19 cellular contexts compared by ENCODE assay signal in genomic region chr4:121176082-121176706, GRCh38. TPM values are rescaled to one million over a fixed set of nuclear protein-coding genes. Genes with fewer than 3 reads are reported as not detected.
A peak's percentile ranks its signal among the peaks of the same experiment; 100 is the strongest.
DNase-seq lines count a peak whose midpoint lies in the region; ATAC-seq, FAIRE-seq and TF ChIP-seq lines count a peak whose summit lies in the region.
"Had no signal": no experiment of that assay in that cellular context is flagged by ENCODE, and none has a peak within 500 bp of the region (broad histone marks: within the 10 kb centered on the region; RNA-seq: fewer than 3 reads in every experiment).

No MANE protein-coding gene starts in this region.

- H3K9ac ChIP-seq in HepG2 (ENCODE audit: insufficient read depth, low read depth, low read length) (no peak overlapping the region), DND-41 (ENCODE audit: low read depth, low read length) (no peak overlapping the region)
- H3K9ac ChIP-seq: GM23248 had no signal

- no peaks in the 10 kb centered on the region for H3K27me3 ChIP-seq in HepG2 (ENCODE audit: control insufficient read depth in 1 of 2, insufficient read depth in 2 of 2, low read length in 2 of 2)
- H3K27me3 ChIP-seq in right lobe of liver = no peaks in the 10 kb centered on the region
- H3K27me3 ChIP-seq in DND-41 (ENCODE audit: insufficient read depth, low read length, poor library complexity) = no peaks in the 10 kb centered on the region
- H3K27me3 ChIP-seq in uterus = no peaks in the 10 kb centered on the region

- CTCF ChIA-PET in HepG2 (lab: Yijun Ruan, JAX; ENCODE audit: low intra/inter-chr PET ratio, low total read pairs) = no interaction called here

- no peak for TF ChIP-seq RAD21 in HepG2 (CRISPR knock-in tag; IDR thresholded peaks at IDR 0.05)

- FAIRE-seq in HepG2 (lab: Jason Lieb, UNC) = no peak
- FAIRE-seq: HTR-8/SVneo had no signal

- peaks cover 68% of the 10 kb centered on the region for H3K4me1 Mint-ChIP-seq in activated naive CD8-positive, alpha-beta T cell treated with anti-CD3 and anti-CD28 coated beads, Interleukin-2, amount 50 U/mL, for 24 hours

- H3K4me1 ChIP-seq in HepG2 (ENCODE audit: insufficient read depth, low read length) (no peaks in the 10 kb centered on the region), right lobe of liver (no peaks in the 10 kb centered on the region), DND-41 (ENCODE audit: insufficient read depth, low read length) (peaks cover 21% of the 10 kb centered on the region), uterus (no peaks in the 10 kb centered on the region)
- H3K4me1 ChIP-seq: HAP-1 had no signal

- no peak overlapping the region for H3K27ac ChIP-seq in HepG2 (ENCODE audit: extremely low read length, insufficient read depth, low read length)
- no peak overlapping the region for H3K27ac ChIP-seq in right lobe of liver
- no peak overlapping the region for H3K27ac ChIP-seq in DND-41 (ENCODE audit: low read length)
- no peak overlapping the region for H3K27ac ChIP-seq in uterus
- H3K27ac ChIP-seq: GM23248, PC-9 had no signal

- H3K9me3 ChIP-seq in HepG2 (ENCODE audit: low read length) (no peaks in the 10 kb centered on the region), right lobe of liver (no peaks in the 10 kb centered on the region), DND-41 (ENCODE audit: insufficient read depth, low read length, severe bottlenecking) (no peaks in the 10 kb centered on the region), uterus (no peaks in the 10 kb centered on the region)
- H3K9me3 ChIP-seq: HAP-1 had no signal

- peak overlapping the region; percentile 19 for H3K4me3 Mint-ChIP-seq in activated naive CD8-positive, alpha-beta T cell treated with anti-CD3 and anti-CD28 coated beads, Interleukin-2, amount 50 U/mL, for 24 hours

- H4K20me1 ChIP-seq in HepG2 (ENCODE audit: insufficient read depth, low read length) (no peaks in the 10 kb centered on the region), DND-41 (ENCODE audit: insufficient read depth, low read length) (no peaks in the 10 kb centered on the region)

- ATAC-seq in HepG2 = no peak
- no peak for ATAC-seq in right lobe of liver
- ATAC-seq in DND-41 (ENCODE audit: insufficient read depth, low read depth) = peak; percentile 47; the same call in 2 of the 3 replicates
- no peak for ATAC-seq in activated naive CD8-positive, alpha-beta T cell treated with anti-CD3 and anti-CD28 coated beads, Interleukin-2, amount 50 U/mL, for 24 hours
- no peak for ATAC-seq in GM18520 (IDR thresholded peaks at IDR 0.05; ENCODE audit: unreplicated experiment)

- in situ Hi-C loops in HepG2 (cut with HindIII; ENCODE audit: extremely low pct_ligation_motif_present, low pct_unique_long_range_greater_than_20kb) = no loop called here

- no peaks in the 10 kb centered on the region for H3K27me3 Mint-ChIP-seq in activated naive CD8-positive, alpha-beta T cell treated with anti-CD3 and anti-CD28 coated beads, Interleukin-2, amount 50 U/mL, for 24 hours

- WGBS in HepG2 (ENCODE audit: low lambda C conversion rate) = 16% methylated on average over 2 of the region's 2 CpGs
- 44% methylated on average over 2 of the region's 2 CpGs for WGBS in right lobe of liver (ENCODE audit: insufficient coverage, low coverage, low lambda C conversion rate, missing lambda C conversion rate)

- H3K4me3 ChIP-seq in HepG2 (replicated peaks in 1 of 3; ENCODE audit: insufficient read depth in 1 of 3, low read depth in 2 of 3, low read length in 3 of 3) = no peak overlapping the region
- H3K4me3 ChIP-seq in right lobe of liver = no peak overlapping the region
- no peak overlapping the region for H3K4me3 ChIP-seq in DND-41 (ENCODE audit: low read depth in 1 of 2, low read length in 2 of 2)
- no peak overlapping the region for H3K4me3 ChIP-seq in uterus
- H3K4me3 ChIP-seq: GM23248, HAP-1, PC-9 had no signal

- POLR2A ChIA-PET in HepG2 (lab: Yijun Ruan, JAX) = no interaction called here

- H3K79me2 ChIP-seq in HepG2 (ENCODE audit: insufficient read depth, low read length) (no peaks in the 10 kb centered on the region), DND-41 (ENCODE audit: insufficient read depth, low read length) (no peaks in the 10 kb centered on the region)

- peaks cover 14% of the 10 kb centered on the region for H3K36me3 Mint-ChIP-seq in activated naive CD8-positive, alpha-beta T cell treated with anti-CD3 and anti-CD28 coated beads, Interleukin-2, amount 50 U/mL, for 24 hours (ENCODE audit: low read depth)

- TF ChIP-seq EP300 in HepG2 (IDR thresholded peaks at IDR 0.05; ENCODE audit: low read depth in 2 of 2, low read length in 2 of 2) (no peak), HepG2 (CRISPR knock-in tag; IDR thresholded peaks at IDR 0.05; ENCODE audit: borderline replicate concordance) (no peak)

- no peak for TF ChIP-seq POLR2A in HepG2 (IDR thresholded peaks at IDR 0.05; ENCODE audit: insufficient read depth in 1 of 2, low read depth in 2 of 2, low read length in 2 of 2)
- no peak for TF ChIP-seq POLR2A in right lobe of liver (IDR thresholded peaks at IDR 0.05)
- no peak for TF ChIP-seq POLR2A in uterus (IDR thresholded peaks at IDR 0.05)

- TF ChIP-seq CTCF in HepG2 (CRISPR knock-in tag; IDR thresholded peaks at IDR 0.05) (no peak), right lobe of liver (IDR thresholded peaks at IDR 0.05) (no peak), DND-41 (IDR thresholded peaks at IDR 0.05; ENCODE audit: borderline replicate concordance, extremely low read depth, low read length, poor library complexity, severe bottlenecking) (no peak), uterus (IDR thresholded peaks at IDR 0.05) (no peak)

- H3K9me3 Mint-ChIP-seq in activated naive CD8-positive, alpha-beta T cell treated with anti-CD3 and anti-CD28 coated beads, Interleukin-2, amount 50 U/mL, for 24 hours = peaks cover 16% of the 10 kb centered on the region

- H3K36me3 ChIP-seq in HepG2 (replicated peaks in 1 of 2; ENCODE audit: control insufficient read depth in 1 of 2, insufficient read depth in 2 of 2, low read length in 2 of 2) (no peaks in the 10 kb centered on the region), right lobe of liver (no peaks in the 10 kb centered on the region), DND-41 (ENCODE audit: insufficient read depth, low read length) (no peaks in the 10 kb centered on the region), uterus (no peaks in the 10 kb centered on the region)
- H3K36me3 ChIP-seq: HAP-1 had no signal

- H3K4me2 ChIP-seq in HepG2 (ENCODE audit: low read depth, low read length) = no peak overlapping the region
- no peak overlapping the region for H3K4me2 ChIP-seq in DND-41 (ENCODE audit: insufficient read depth, low read length)
- H3K4me2 ChIP-seq: PC-9 had no signal

- no peak for DNase-seq in HepG2 (ENCODE audit: low spot score)
- DNase-seq in right lobe of liver = no peak
- no peak for DNase-seq in DND-41
- DNase-seq in activated naive CD8-positive, alpha-beta T cell treated with anti-CD3 and anti-CD28 coated beads, Interleukin-2, amount 50 U/mL, for 24 hours = no peak
- no peak for DNase-seq in stimulated activated CD4-positive, alpha-beta T cell treated with anti-CD3 and anti-CD28 coated beads, Interleukin-2, amount 100 ng/mL, for 48 hours
- DNase-seq in uterus = no peak
- DNase-seq: GM23248, IMR-90, NCI-H1105 treated with DMSO at 0.1 percent for 48 hours, NCI-H2029 treated with DMSO at 0.1 percent for 48 hours, NCI-H226, NCI-H510A treated with DMSO at 0.1 percent for 48 hours, NCI-H748 treated with DMSO at 0.1 percent for 48 hours, PC-9, RPMI8226, SHP77 had no signal

- intact Hi-C loops in HepG2 (cut with micrococcal nuclease; ENCODE audit: unreplicated experiment) (no loop called here), right lobe of liver (cut with DNase I) (no loop called here), uterus (cut with DNase I; ENCODE audit: low total_unique reads) (no loop called here)

- peak overlapping the region; percentile 34 for H3K27ac Mint-ChIP-seq in activated naive CD8-positive, alpha-beta T cell treated with anti-CD3 and anti-CD28 coated beads, Interleukin-2, amount 50 U/mL, for 24 hours

- BruUV-seq in HepG2 (replicated peaks; lab: Mats Ljungman, UMichigan) = no TSS peak

- H2AFZ ChIP-seq in HepG2 (ENCODE audit: low read length) (no peak overlapping the region), DND-41 (ENCODE audit: low read depth, low read length) (no peak overlapping the region)
- H2AFZ ChIP-seq: GM23248, PC-9 had no signal

TF ChIP-seq in HepG2, 621 proteins besides CTCF, POLR2A, EP300 and RAD21 (continues in another document):
- TF ChIP-seq SAFB2 (CRISPR knock-in tag; IDR thresholded peaks at IDR 0.05; ENCODE audit: borderline replicate concordance, low read depth) (no peak), PLSCR1 (CRISPR knock-in tag; IDR thresholded peaks at IDR 0.05; ENCODE audit: borderline replicate concordance) (no peak), SRY (CRISPR knock-in tag; IDR thresholded peaks at IDR 0.05) (no peak)

RNA-seq across cellular contexts. Expression of gene TNIP3, which starts 12.1 kb away (rescaled TPM):
- total RNA-seq in HepG2 (2016; rRNA removed; fragmentation: Illumina TruSeq; extraction: Trizol) (not detected in 2 replicates), right lobe of liver (under 1 TPM in 1 of 6 experiments, not detected in 5; 0.06 TPM), uterus (under 1 TPM in 1 of 4 donors, not detected in 3; 0.48 TPM)
- not detected in 2 replicates for total RNA-seq in HepG2 (2016; cell fraction: cytosol; rRNA removed; fragmentation: Illumina TruSeq; extraction: Trizol; ENCODE audit: low read depth)
- total RNA-seq in HepG2 (2016; cell fraction: insoluble cytoplasmic fraction; rRNA removed; fragmentation: Illumina TruSeq; extraction: Trizol) = not detected in 2 replicates
- total RNA-seq in HepG2 (2016; cell fraction: membrane; rRNA removed; fragmentation: Illumina TruSeq; extraction: Trizol) = not detected in 2 replicates
- not detected in 2 replicates for total RNA-seq in HepG2 (2016; cell fraction: nucleus; rRNA removed; fragmentation: Illumina TruSeq; extraction: Trizol)
- not detected in 2 replicates for polyA plus RNA-seq in HepG2 (2011; rRNA removed)
- not detected in 2 replicates for polyA plus RNA-seq in HepG2 (2011; cell fraction: cytosol; rRNA removed)
- not detected in 2 replicates for polyA plus RNA-seq in HepG2 (2011; cell fraction: nucleus; rRNA removed)
- not detected in 2 replicates for polyA plus RNA-seq in HepG2 (2012)
- polyA plus RNA-seq in HepG2 (2016; cell fraction: cytosol; fragmentation: Illumina TruSeq; extraction: Trizol; ENCODE audit: low read depth) = not detected in 2 replicates
- not detected in 2 replicates for polyA plus RNA-seq in HepG2 (2016; cell fraction: insoluble cytoplasmic fraction; fragmentation: Illumina TruSeq; extraction: Trizol; ENCODE audit: low read depth)
- polyA plus RNA-seq in HepG2 (2016; cell fraction: membrane; fragmentation: Illumina TruSeq; extraction: Trizol; ENCODE audit: low read depth) = not detected in 2 replicates
- polyA plus RNA-seq in HepG2 (2016; cell fraction: nucleus; fragmentation: Illumina TruSeq; extraction: Trizol; ENCODE audit: insufficient read depth, low read depth) = not detected in 2 replicates
- not detected in 2 replicates for polyA minus RNA-seq in HepG2 (2011; rRNA and poly(A)+ RNA removed; ENCODE audit: low replicate concordance)
- polyA minus RNA-seq in HepG2 (2011; cell fraction: cytosol; rRNA and poly(A)+ RNA removed) = not detected in 2 replicates
- polyA minus RNA-seq in HepG2 (2011; cell fraction: nucleus; rRNA and poly(A)+ RNA removed) = not detected in 2 replicates
